ENCODE assay signal across 2 cellular contexts in genomic region chr4:94240384-94240783, GRCh38.
TF ChIP-seq lines count a peak whose summit lies in the region.

No MANE protein-coding gene starts in this region.

TF ChIP-seq in SK-N-SH treated with all-trans-retinoic acid at 6 μM for 48 hours, 23 proteins besides CTCF, POLR2A, EP300 and RAD21 (continued from another document):
- TF ChIP-seq POU6F1 (CRISPR knock-in tag; IDR thresholded peaks at IDR 0.05; ENCODE audit: borderline replicate concordance, low read depth) (no peak), TCF4 (CRISPR knock-in tag; IDR thresholded peaks at IDR 0.05; ENCODE audit: borderline replicate concordance) (no peak), ZFP30 (CRISPR knock-in tag; IDR thresholded peaks at IDR 0.05) (no peak), PATZ1 (CRISPR knock-in tag; IDR thresholded peaks at IDR 0.05; ENCODE audit: borderline replicate concordance) (no peak), CREB5 (CRISPR knock-in tag; IDR thresholded peaks at IDR 0.05; ENCODE audit: low read depth) (no peak), ZNF70 (CRISPR knock-in tag; IDR thresholded peaks at IDR 0.05) (no peak), CSDC2 (CRISPR knock-in tag; IDR thresholded peaks at IDR 0.05) (no peak), OSR1 (CRISPR knock-in tag; IDR thresholded peaks at IDR 0.05) (no peak), GLIS3 (CRISPR knock-in tag; IDR thresholded peaks at IDR 0.05) (no peak), ESRRG (CRISPR knock-in tag; IDR thresholded peaks at IDR 0.05) (no peak), ARNTL (CRISPR knock-in tag; IDR thresholded peaks at IDR 0.05; ENCODE audit: borderline replicate concordance, low read depth) (no peak), ZFP3 (CRISPR knock-in tag; IDR thresholded peaks at IDR 0.05) (no peak), SNAI2 (CRISPR knock-in tag; IDR thresholded peaks at IDR 0.05) (no peak), TSHZ2 (CRISPR knock-in tag; IDR thresholded peaks at IDR 0.05) (no peak)

TF ChIP-seq in SK-N-SH, 30 proteins besides CTCF, POLR2A, EP300 and RAD21 (continued from another document):
- TF ChIP-seq MAX (IDR thresholded peaks at IDR 0.05; ENCODE audit: low read depth) (no peak), PBX3 (IDR thresholded peaks at IDR 0.05) (no peak), ELF1 (IDR thresholded peaks at IDR 0.05) (no peak), YY1 (IDR thresholded peaks at IDR 0.05; ENCODE audit: low read depth) (no peak), RCOR1 (IDR thresholded peaks at IDR 0.05; ENCODE audit: low read length) (no peak), FOXM1 (IDR thresholded peaks at IDR 0.05; ENCODE audit: low read depth) (no peak), GATA2 (CRISPR knock-in tag; IDR thresholded peaks at IDR 0.05) (no peak), CHD2 (IDR thresholded peaks at IDR 0.05; ENCODE audit: low read length, partially characterized antibody) (no peak), POLR2AphosphoS5 (IDR thresholded peaks at IDR 0.05; ENCODE audit: low read depth, low read length) (no peak), USF2 (IDR thresholded peaks at IDR 0.05; ENCODE audit: borderline replicate concordance, low read depth, low read length) (no peak), GABPA (IDR thresholded peaks at IDR 0.05; ENCODE audit: low read depth) (no peak)
TF ChIP-seq in SK-N-SH: peak in this region for 0.
